Comparison of ENCODE assay signal across 9 cellular contexts in the genomic region with DNA sequence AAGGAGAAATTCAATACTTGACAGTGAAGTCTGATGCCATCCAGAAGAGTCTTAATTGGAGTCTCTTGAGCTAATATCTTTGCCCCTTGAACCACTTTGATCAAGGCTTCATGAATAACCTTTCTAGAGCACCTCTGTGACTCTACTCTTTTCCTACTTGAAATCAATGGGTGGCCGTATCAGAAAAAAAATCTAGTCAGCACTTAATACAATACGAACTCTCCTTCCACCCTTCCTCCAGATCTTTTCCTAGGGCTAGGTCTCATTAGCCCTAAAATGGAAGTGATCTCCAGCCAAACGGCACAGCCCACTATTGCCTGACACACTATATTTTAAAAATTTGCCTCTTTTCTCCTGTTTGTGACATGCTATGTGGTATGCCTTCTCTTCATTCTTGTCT.
"Had no signal": no experiment of that assay in that cellular context is flagged by ENCODE, and none has a peak within 500 bp of the region (broad histone marks: within the 10 kb centered on the region; RNA-seq: fewer than 3 reads in every experiment).

No MANE protein-coding gene starts in this region.

- DNase-seq: GOT3, HCEC 1CT, HFFc6, KG1 had no signal

- H3K4me3 Mint-ChIP-seq: H9, HFFc6, IgD-negative memory B cell had no signal

- H3K27ac ChIP-seq: HL-60 had no signal

- H3K9me3 Mint-ChIP-seq: H9, HFFc6 had no signal

- H3K4me1 Mint-ChIP-seq: IgD-negative memory B cell had no signal

- ATAC-seq: HepG2 had no signal

- FAIRE-seq: H54, HepG2 had no signal

- H3K36me3 Mint-ChIP-seq: IgD-negative memory B cell had no signal

- H3K27me3 Mint-ChIP-seq: IgD-negative memory B cell had no signal

- H3K27ac Mint-ChIP-seq: H9, HFFc6, IgD-negative memory B cell had no signal
